ENCODE assay signal across 18 cellular contexts in the genomic region with DNA sequence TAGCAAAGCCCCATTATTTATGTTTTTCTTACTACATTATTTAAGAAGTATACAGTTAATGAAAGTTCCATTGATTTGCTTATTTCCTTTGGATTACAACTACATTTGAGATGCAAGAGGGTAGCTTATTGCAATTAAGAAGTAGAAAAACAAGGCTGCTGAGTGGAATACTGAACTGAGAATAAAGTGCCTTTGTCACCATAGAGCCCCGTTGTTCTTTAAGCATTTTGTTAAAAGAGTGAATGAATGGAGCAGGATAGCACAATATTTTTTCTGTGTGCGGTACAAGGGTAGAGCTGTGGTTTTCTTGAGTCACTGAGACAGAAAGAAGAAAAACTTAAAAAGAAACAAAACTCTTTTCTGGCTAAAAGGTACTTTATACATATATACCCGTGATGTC. TPM values are rescaled to one million over a fixed set of nuclear protein-coding genes. Genes with fewer than 3 reads are reported as not detected.
DNase-seq lines count a peak whose midpoint lies in the region; ATAC-seq and TF ChIP-seq lines count a peak whose summit lies in the region.
"Had no signal": no experiment of that assay in that cellular context is flagged by ENCODE, and none has a peak within 500 bp of the region (broad histone marks: within the 10 kb centered on the region; RNA-seq: fewer than 3 reads in every experiment).

No MANE protein-coding gene starts in this region.

- WGBS in mesendoderm (ENCODE audit: extremely low coverage, insufficient coverage, low lambda C conversion rate): no CpG with 5 or more reads among the region's 3 CpGs
- 74% methylated on average over 3 of the region's 3 CpGs; no CpG with 5 or more reads in 1 of the 2 experiments for WGBS in endodermal cell (ENCODE audit: insufficient coverage in 1 of 2, insufficient read length in 1 of 2), 2 experiments

- no peak for TF ChIP-seq CTCF in endodermal cell (conservative IDR thresholded peaks at IDR 0.05)

- peaks cover 8% of the 10 kb centered on the region for H3K79me1 ChIP-seq in mesendoderm (ENCODE audit: low read length)

- CTCF ChIA-PET in activated naive CD4-positive, alpha-beta T cell treated with anti-CD3 and anti-CD28 coated beads for 36 hours (lab: Charles Lee): no interaction called here

- H3K79me2 ChIP-seq in mesendoderm (ENCODE audit: control insufficient read depth, insufficient read depth, low read length): peaks cover 11% of the 10 kb centered on the region

- intact Hi-C loops in activated naive CD4-positive, alpha-beta T cell treated with anti-CD3 and anti-CD28 coated beads for 36 hours (cut with micrococcal nuclease): no loop called here

- peak overlapping the region; percentile 75 for H3K18ac ChIP-seq in mesendoderm (ENCODE audit: low read length)

- H2BK5ac ChIP-seq in mesendoderm (ENCODE audit: low read length): peak overlapping the region; percentile 89

- H2AK5ac ChIP-seq in mesendoderm (ENCODE audit: low read length): no peak overlapping the region

- no peak overlapping the region for H3K27ac Mint-ChIP-seq in activated naive CD4-positive, alpha-beta T cell treated with anti-CD3 and anti-CD28 coated beads for 36 hours
- H3K27ac Mint-ChIP-seq in endodermal cell: no peak overlapping the region

- H3K36me3 ChIP-seq in SJSA1: no peaks in the 10 kb centered on the region
- no peaks in the 10 kb centered on the region for H3K36me3 ChIP-seq in mesendoderm (ENCODE audit: control insufficient read depth, insufficient read depth, low read length)
- H3K36me3 ChIP-seq in endodermal cell (ENCODE audit: control insufficient read depth, insufficient read depth, low read length): no peaks in the 10 kb centered on the region
- H3K36me3 ChIP-seq: MG63 had no signal

- no peak for DNase-seq in SJSA1 (ENCODE audit: low read depth in 1 of 2, low spot score in 2 of 2)
- DNase-seq in mesendoderm: no peak
- no peak for DNase-seq in NCI-H2029 treated with DMSO at 0.1 percent for 48 hours (lab: John Stamatoyannopoulos, UW)
- DNase-seq in activated naive CD4-positive, alpha-beta T cell treated with anti-CD3 and anti-CD28 coated beads for 36 hours: no peak
- DNase-seq in endodermal cell: no peak
- DNase-seq: C1 segment of cervical spinal cord; DMS79 treated with DMSO at 0.1 percent for 48 hours; H9; IMR-90; Karpas-422; MG63; NCI-H1092; NCI-H748 treated with DMSO at 0.1 percent for 48 hours; NK-92 treated with Interleukin-12 subunit alpha and Interleukin-12 subunit beta, amount 100 ng/mL, for 24 hours had no signal

- H3K4me1 Mint-ChIP-seq in activated naive CD4-positive, alpha-beta T cell treated with anti-CD3 and anti-CD28 coated beads for 36 hours (ENCODE audit: low read depth): peaks cover 35% of the 10 kb centered on the region
- peaks cover 51% of the 10 kb centered on the region for H3K4me1 Mint-ChIP-seq in endodermal cell

- no peak overlapping the region for H3K4me3 Mint-ChIP-seq in activated naive CD4-positive, alpha-beta T cell treated with anti-CD3 and anti-CD28 coated beads for 36 hours
- H3K4me3 Mint-ChIP-seq in endodermal cell: no peak overlapping the region

- H3K4me3 ChIP-seq in SJSA1 (no peak overlapping the region), mesendoderm (ENCODE audit: low read length) (no peak overlapping the region), endodermal cell (ENCODE audit: low read length) (no peak overlapping the region)
- H3K4me3 ChIP-seq: MG63, SK-N-MC had no signal

- H3K4me1 ChIP-seq in SJSA1 (replicated peaks) (peaks cover 24% of the 10 kb centered on the region), mesendoderm (ENCODE audit: control insufficient read depth, low read depth, low read length) (peaks cover 27% of the 10 kb centered on the region), endodermal cell (ENCODE audit: control insufficient read depth, insufficient read depth, low read length) (peaks cover 14% of the 10 kb centered on the region)

- H3K27ac ChIP-seq in SJSA1 (peak overlapping the region; percentile 32), cingulate gyrus (ENCODE audit: low read depth, low read length) (peak overlapping the region; percentile 69), mesendoderm (ENCODE audit: low read depth, low read length) (no peak overlapping the region), endodermal cell (ENCODE audit: low read depth, low read length) (no peak overlapping the region)
- H3K27ac ChIP-seq: SK-N-MC had no signal

- no peak overlapping the region for H3K4me2 ChIP-seq in mesendoderm (ENCODE audit: low read length)

- H3K27me3 ChIP-seq in SJSA1 (replicated peaks) (no peaks in the 10 kb centered on the region), mesendoderm (ENCODE audit: insufficient read depth, low read length, poor library complexity) (no peaks in the 10 kb centered on the region), endodermal cell (ENCODE audit: control insufficient read depth, insufficient read depth, low read length, poor library complexity, severe bottlenecking) (no peaks in the 10 kb centered on the region)
- H3K27me3 ChIP-seq: MG63 had no signal

- no peak overlapping the region for H2BK120ac ChIP-seq in mesendoderm (ENCODE audit: low read depth, low read length)

- H3K9ac ChIP-seq in mesendoderm (ENCODE audit: low read length) (peak overlapping the region; percentile 12), endodermal cell (ENCODE audit: extremely low read depth, low read length, poor library complexity, severe bottlenecking) (no peak overlapping the region)

- H4K5ac ChIP-seq in mesendoderm (ENCODE audit: low read length): no peak overlapping the region

- no peak overlapping the region for H4K8ac ChIP-seq in mesendoderm (ENCODE audit: low read depth, low read length)

- peaks cover 5% of the 10 kb centered on the region for H3K36me3 Mint-ChIP-seq in activated naive CD4-positive, alpha-beta T cell treated with anti-CD3 and anti-CD28 coated beads for 36 hours (ENCODE audit: low read depth)
- no peaks in the 10 kb centered on the region for H3K36me3 Mint-ChIP-seq in endodermal cell (ENCODE audit: low read depth)

- H3K9me3 ChIP-seq in SJSA1 (replicated peaks): no peaks in the 10 kb centered on the region
- H3K9me3 ChIP-seq in endodermal cell (ENCODE audit: control insufficient read depth, low read length): no peaks in the 10 kb centered on the region
- H3K9me3 ChIP-seq: MG63 had no signal

- no peak overlapping the region for H3K23ac ChIP-seq in mesendoderm (ENCODE audit: low read length)

- no peaks in the 10 kb centered on the region for H3K27me3 Mint-ChIP-seq in activated naive CD4-positive, alpha-beta T cell treated with anti-CD3 and anti-CD28 coated beads for 36 hours (ENCODE audit: low read depth)
- H3K27me3 Mint-ChIP-seq in endodermal cell (ENCODE audit: insufficient read depth): no peaks in the 10 kb centered on the region

- peaks cover 2% of the 10 kb centered on the region for H3K9me3 Mint-ChIP-seq in activated naive CD4-positive, alpha-beta T cell treated with anti-CD3 and anti-CD28 coated beads for 36 hours
- peaks cover 3% of the 10 kb centered on the region for H3K9me3 Mint-ChIP-seq in endodermal cell
- H3K9me3 Mint-ChIP-seq: H9 had no signal

- peak overlapping the region; percentile 68 for H3K56ac ChIP-seq in mesendoderm (ENCODE audit: low read length)

- no peak for ATAC-seq in GM18502 (IDR thresholded peaks at IDR 0.05; ENCODE audit: poor library complexity, unreplicated experiment)
- ATAC-seq: Right ventricle myocardium inferior had no signal

- no peak overlapping the region for H3K4ac ChIP-seq in mesendoderm (ENCODE audit: low read depth, low read length)

- H2BK15ac ChIP-seq in mesendoderm (replicated peaks; ENCODE audit: low read depth): peak overlapping the region; percentile 36

RNA-seq across cellular contexts. Expression of gene ZNF277, which starts 45.6 kb away (rescaled TPM):
- total RNA-seq in SJSA1 (2014; rRNA removed; shearing (Covaris generic)): 14.7 and 20.6 TPM in 2 replicates
- 12.9 TPM for polyA plus RNA-seq in mesendoderm (2013, experiment 1 of 2)
- 11.7 TPM for polyA plus RNA-seq in mesendoderm (2013, experiment 2 of 2)
- total RNA-seq in activated naive CD4-positive, alpha-beta T cell treated with anti-CD3 and anti-CD28 coated beads for 36 hours: 10 to 100 TPM; 27.0 to 28.2 TPM
- 10 to 100 TPM; 20.3 to 20.4 TPM for total RNA-seq in endodermal cell
- polyA plus RNA-seq in endodermal cell (2013, experiment 1 of 2): 34.4 TPM
- polyA plus RNA-seq in endodermal cell (2013, experiment 2 of 2): 36.0 TPM

RNA-seq across cellular contexts. Expression of gene DOCK4, which starts 45.9 kb away (rescaled TPM):
- total RNA-seq in SJSA1 (2014; rRNA removed; shearing (Covaris generic)): 1.3 and 1.5 TPM in 2 replicates
- polyA plus RNA-seq in mesendoderm (2013, experiment 1 of 2): 10.0 TPM
- polyA plus RNA-seq in mesendoderm (2013, experiment 2 of 2): 11.5 TPM
- under 1 TPM; 0.43 to 0.62 TPM for total RNA-seq in activated naive CD4-positive, alpha-beta T cell treated with anti-CD3 and anti-CD28 coated beads for 36 hours
- total RNA-seq in endodermal cell: 10 to 100 TPM; 11.2 to 15.3 TPM
- polyA plus RNA-seq in endodermal cell (2013, experiment 1 of 2): 23.2 TPM
- 25.1 TPM for polyA plus RNA-seq in endodermal cell (2013, experiment 2 of 2)

Comparison
In these comparisons a context has a peak if more than half of its experiments do, and no peak if none do; other contexts are left out.
1. H3K27ac ChIP-seq: peak in SJSA1 (single experiment) and cingulate gyrus (single experiment); none in mesendoderm (single experiment) and endodermal cell (single experiment).